1 cellular context compared by ENCODE assay signal in genomic region chr12:81809113-81809777, GRCh38.
TF ChIP-seq lines count a peak whose summit lies in the region.

No MANE protein-coding gene starts in this region.

TF ChIP-seq in H1, 55 proteins besides CTCF, POLR2A, EP300 and RAD21 (continued from another document):
- TF ChIP-seq SIRT6 (IDR thresholded peaks at IDR 0.05; ENCODE audit: low read length) (no peak), TBP (IDR thresholded peaks at IDR 0.05; ENCODE audit: low read depth, low read length) (no peak), JUN (IDR thresholded peaks at IDR 0.05; ENCODE audit: low read depth, low read length) (no peak), CBX5 (IDR thresholded peaks at IDR 0.05; ENCODE audit: low read depth, low read length) (no peak), SUZ12 (IDR thresholded peaks at IDR 0.05; ENCODE audit: low read length) (no peak), RXRA (IDR thresholded peaks at IDR 0.05; ENCODE audit: insufficient read depth, low read depth, low read length) (no peak), GTF2F1 (IDR thresholded peaks at IDR 0.05; ENCODE audit: borderline replicate concordance, low read depth, low read length) (no peak), TEAD4 (IDR thresholded peaks at IDR 0.05; ENCODE audit: low read depth, low read length) (no peak)
